Comparison of ENCODE assay signal across 8 cellular contexts in the genomic region with DNA sequence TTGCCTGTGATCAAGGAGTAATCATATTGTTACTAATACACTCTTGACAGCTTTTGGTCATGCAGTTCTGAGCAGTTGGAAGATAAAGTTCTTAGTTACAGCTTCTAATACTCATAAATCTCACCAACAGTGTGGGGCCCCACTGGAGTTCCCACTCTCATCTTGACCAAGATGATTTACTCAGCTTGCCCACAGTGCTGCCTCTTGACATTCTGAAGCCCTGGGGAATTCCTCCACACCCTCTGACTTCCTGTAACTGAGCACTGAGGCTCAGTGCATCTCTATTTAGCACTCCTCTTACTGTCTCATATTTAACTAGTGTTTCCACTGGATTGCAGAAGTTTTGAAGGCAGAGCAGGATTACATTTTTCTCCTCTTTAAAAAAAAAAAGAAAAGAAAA. TPM values are rescaled to one million over a fixed set of nuclear protein-coding genes. Genes with fewer than 3 reads are reported as not detected.
DNase-seq lines count a peak whose midpoint lies in the region; ATAC-seq and TF ChIP-seq lines count a peak whose summit lies in the region.

No MANE protein-coding gene starts in this region.

- H3K27ac Mint-ChIP-seq in activated CD8-positive, alpha-beta T cell treated with anti-CD3 and anti-CD28 coated beads for 36 hours: peak overlapping the region; percentile 98

- intact Hi-C loops in activated CD8-positive, alpha-beta T cell treated with anti-CD3 and anti-CD28 coated beads for 36 hours (cut with micrococcal nuclease): loop anchor here (2.0 kb wide), 1 partner anchor 30 kb away; a partner anchor contains a TSS

- no peak overlapping the region for H3K4me3 ChIP-seq in MG63
- H3K4me3 ChIP-seq in mesendoderm (ENCODE audit: low read length): no peak overlapping the region

- peak overlapping the region; percentile 60 for H3K4me3 Mint-ChIP-seq in activated CD8-positive, alpha-beta T cell treated with anti-CD3 and anti-CD28 coated beads for 36 hours

- peaks cover 27% of the 10 kb centered on the region for H3K36me3 Mint-ChIP-seq in activated CD8-positive, alpha-beta T cell treated with anti-CD3 and anti-CD28 coated beads for 36 hours (ENCODE audit: low read depth)

- H3K56ac ChIP-seq in mesendoderm (ENCODE audit: low read length): no peak overlapping the region

- no peak overlapping the region for H3K18ac ChIP-seq in mesendoderm (ENCODE audit: low read length)

- H4K8ac ChIP-seq in mesendoderm (ENCODE audit: low read depth, low read length): no peak overlapping the region

- CTCF ChIA-PET in activated CD8-positive, alpha-beta T cell treated with anti-CD3 and anti-CD28 coated beads for 36 hours (lab: Charles Lee): interaction anchor here (0.9 to 1.5 kb wide), 3 partner anchors 11 to 39 kb away, joined by 4 to 5 read pairs (median 4); no protein-coding TSS in a partner anchor

- H2BK120ac ChIP-seq in mesendoderm (ENCODE audit: low read depth, low read length): no peak overlapping the region

- H3K9me3 ChIP-seq in MG63: no peaks in the 10 kb centered on the region

- peaks cover 53% of the 10 kb centered on the region for H3K4me1 Mint-ChIP-seq in activated CD8-positive, alpha-beta T cell treated with anti-CD3 and anti-CD28 coated beads for 36 hours (ENCODE audit: low read depth)

- peak; percentile 67 for DNase-seq in GM10266 (ENCODE audit: extremely low spot score)
- peak; percentile 30 for DNase-seq in MG63
- DNase-seq in activated CD8-positive, alpha-beta T cell treated with anti-CD3 and anti-CD28 coated beads for 36 hours: peak; percentile 91
- DNase-seq in fibroblast of gingiva (ENCODE audit: low read depth): peak; percentile 84
- DNase-seq in stimulated activated CD4-positive, alpha-beta T cell treated with anti-CD3 and anti-CD28 coated beads, Interleukin-12 subunit alpha, Interleukin-12 subunit beta, amount 100 ng/mL, for 48 hours (ENCODE audit: low read depth in 2 of 3, low spot score in 1 of 3): peak; percentile 69 to 73 (median 70)
- DNase-seq in NCI-H1694 (lab: John Stamatoyannopoulos, UW): no peak
- no peak for DNase-seq in mesendoderm

- H2BK15ac ChIP-seq in mesendoderm (replicated peaks; ENCODE audit: low read depth): no peak overlapping the region

- POLR2A ChIA-PET in activated CD8-positive, alpha-beta T cell treated with anti-CD3 and anti-CD28 coated beads for 36 hours (lab: Charles Lee): interaction anchor here (0.8 to 4.0 kb wide), 8 partner anchors 8 to 117 kb away, joined by 3 to 29 read pairs (median 6); a partner anchor contains a TSS

- H3K4me2 ChIP-seq in mesendoderm (ENCODE audit: low read length): no peak overlapping the region

- peaks cover 1% of the 10 kb centered on the region for H3K79me1 ChIP-seq in mesendoderm (ENCODE audit: low read length)

- H3K4me1 ChIP-seq in mesendoderm (ENCODE audit: control insufficient read depth, low read depth, low read length): peaks cover 7% of the 10 kb centered on the region

- H4K5ac ChIP-seq in mesendoderm (ENCODE audit: low read length): no peak overlapping the region

- TF ChIP-seq CTCF in GM10266 (IDR thresholded peaks at IDR 0.05; ENCODE audit: control insufficient read depth, insufficient read depth, low read depth, missing control alignments): no peak
- TF ChIP-seq CTCF in activated CD8-positive, alpha-beta T cell treated with anti-CD3 and anti-CD28 coated beads for 36 hours (IDR thresholded peaks at IDR 0.05): no peak

- H2BK5ac ChIP-seq in mesendoderm (ENCODE audit: low read length): no peak overlapping the region

- H3K9ac ChIP-seq in mesendoderm (ENCODE audit: low read length): no peak overlapping the region

- no peak overlapping the region for H2AK5ac ChIP-seq in mesendoderm (ENCODE audit: low read length)

- H3K23ac ChIP-seq in mesendoderm (ENCODE audit: low read length): no peak overlapping the region

- peaks cover 11% of the 10 kb centered on the region for H3K79me2 ChIP-seq in mesendoderm (ENCODE audit: control insufficient read depth, insufficient read depth, low read length)

- no peaks in the 10 kb centered on the region for H3K9me3 Mint-ChIP-seq in activated CD8-positive, alpha-beta T cell treated with anti-CD3 and anti-CD28 coated beads for 36 hours

- no peaks in the 10 kb centered on the region for H3K36me3 ChIP-seq in MG63
- H3K36me3 ChIP-seq in mesendoderm (ENCODE audit: control insufficient read depth, insufficient read depth, low read length): no peaks in the 10 kb centered on the region

- H3K27me3 Mint-ChIP-seq in activated CD8-positive, alpha-beta T cell treated with anti-CD3 and anti-CD28 coated beads for 36 hours: no peaks in the 10 kb centered on the region

- H3K27me3 ChIP-seq in MG63 (no peaks in the 10 kb centered on the region), mesendoderm (ENCODE audit: insufficient read depth, low read length, poor library complexity) (no peaks in the 10 kb centered on the region)

- H3K4ac ChIP-seq in mesendoderm (ENCODE audit: low read depth, low read length): no peak overlapping the region

- H3K27ac ChIP-seq in mesendoderm (ENCODE audit: low read depth, low read length): no peak overlapping the region

- peak; percentile 52 for ATAC-seq in GM21737 (IDR thresholded peaks at IDR 0.05; ENCODE audit: unreplicated experiment)
- ATAC-seq in activated CD8-positive, alpha-beta T cell treated with anti-CD3 and anti-CD28 coated beads for 36 hours: peak; percentile 57

RNA-seq across cellular contexts. Expression of a gene that starts 1.9 kb away (rescaled TPM):
- 48.3 and 67.5 TPM in 2 replicates for total RNA-seq in MG63 (2014; rRNA removed; shearing (Covaris generic); ENCODE audit: low replicate concordance)
- 10 to 100 TPM; 72.7 to 74.2 TPM for total RNA-seq in activated CD8-positive, alpha-beta T cell treated with anti-CD3 and anti-CD28 coated beads for 36 hours
- polyA plus RNA-seq in mesendoderm (2013, experiment 1 of 2): 21.1 TPM
- polyA plus RNA-seq in mesendoderm (2013, experiment 2 of 2): 21.6 TPM

RNA-seq across cellular contexts. Expression of a gene that starts 2.6 kb away (rescaled TPM):
- 47.2 and 47.4 TPM in 2 replicates for total RNA-seq in MG63 (2014; rRNA removed; shearing (Covaris generic); ENCODE audit: low replicate concordance)
- 10 to 100 TPM; 72.7 to 75.6 TPM for total RNA-seq in activated CD8-positive, alpha-beta T cell treated with anti-CD3 and anti-CD28 coated beads for 36 hours
- 54.4 TPM for polyA plus RNA-seq in mesendoderm (2013, experiment 1 of 2)
- polyA plus RNA-seq in mesendoderm (2013, experiment 2 of 2): 53.9 TPM

RNA-seq across cellular contexts. Expression of a gene that starts 30.7 kb away (rescaled TPM):
- total RNA-seq in MG63 (2014; rRNA removed; shearing (Covaris generic); ENCODE audit: low replicate concordance): 2.7 and 4.2 TPM in 2 replicates
- 10 to 100 TPM; 38.9 to 42.1 TPM for total RNA-seq in activated CD8-positive, alpha-beta T cell treated with anti-CD3 and anti-CD28 coated beads for 36 hours
- polyA plus RNA-seq in mesendoderm (2013, experiment 1 of 2): 10.9 TPM
- 11.2 TPM for polyA plus RNA-seq in mesendoderm (2013, experiment 2 of 2)

RNA-seq across cellular contexts. Expression of a gene that starts 39.6 kb away (rescaled TPM):
- total RNA-seq in MG63 (2014; rRNA removed; shearing (Covaris generic); ENCODE audit: low replicate concordance): not detected in 2 replicates
- not detected for total RNA-seq in activated CD8-positive, alpha-beta T cell treated with anti-CD3 and anti-CD28 coated beads for 36 hours
- not detected for polyA plus RNA-seq in mesendoderm (2013, experiment 1 of 2)
- not detected for polyA plus RNA-seq in mesendoderm (2013, experiment 2 of 2)

Comparison
In these comparisons a context has a peak if more than half of its experiments do, and no peak if none do; other contexts are left out.
1. DNase-seq: peak in GM10266 (single experiment), MG63 (single experiment), activated CD8-positive, alpha-beta T cell treated with anti-CD3 and anti-CD28 coated beads for 36 hours (single experiment), fibroblast of gingiva (single experiment) and stimulated activated CD4-positive, alpha-beta T cell treated with anti-CD3 and anti-CD28 coated beads, Interleukin-12 subunit alpha, Interleukin-12 subunit beta, amount 100 ng/mL, for 48 hours (3 of 3); none in NCI-H1694 (single experiment) and mesendoderm (single experiment).